8 cellular contexts compared by ENCODE assay signal in the genomic region with DNA sequence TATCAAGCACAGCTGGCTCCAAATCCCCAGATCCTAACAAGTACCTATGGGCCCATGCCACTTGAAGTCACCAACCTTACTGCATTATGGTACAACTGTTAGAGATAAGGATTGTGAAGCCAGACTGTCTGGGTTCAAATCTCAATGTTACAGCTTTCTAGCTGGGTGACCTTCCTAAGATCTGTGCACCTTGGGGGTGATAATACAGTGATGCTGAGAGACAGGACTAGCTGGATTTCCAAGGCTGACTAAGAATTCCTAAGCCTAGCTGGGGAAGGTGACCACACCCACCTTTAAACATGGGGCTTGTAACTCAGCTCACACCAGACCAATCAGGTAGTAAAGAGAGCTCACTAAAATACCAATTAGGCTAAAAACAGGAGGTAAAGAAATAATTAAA. TPM values are rescaled to one million over a fixed set of nuclear protein-coding genes. Genes with fewer than 3 reads are reported as not detected.
DNase-seq lines count a peak whose midpoint lies in the region; ATAC-seq and TF ChIP-seq lines count a peak whose summit lies in the region.
"Not testable (repeated sequence)": the region's sequence is repeated elsewhere in the genome, so short reads cannot be mapped to it uniquely, and the experiment has no call there.

No MANE protein-coding gene starts in this region.

- H3K27ac ChIP-seq in C4-2B (peak overlapping the region; percentile 99), right atrium auricular region (peak overlapping the region; percentile 81 to 95), gastrocnemius medialis (peak overlapping the region; percentile 60 to 84 (median 76))
- H3K27ac ChIP-seq in IMR-90 (ENCODE audit: insufficient read depth, low read length): not testable (repeated sequence)

- H4K5ac ChIP-seq in IMR-90 (ENCODE audit: low read depth, low read length): not testable (repeated sequence)

- not testable (repeated sequence) for H3K4me3 Mint-ChIP-seq in activated CD4-positive, alpha-beta memory T cell treated with anti-CD3 and anti-CD28 coated beads for 36 hours; activated naive CD8-positive, alpha-beta T cell
- H3K4me3 Mint-ChIP-seq in type B pancreatic cell: peak overlapping the region; percentile 48

- not testable (repeated sequence) for H3K9ac ChIP-seq in IMR-90 (ENCODE audit: low read depth, low read length)

- H3K9me3 Mint-ChIP-seq in activated CD4-positive, alpha-beta memory T cell treated with anti-CD3 and anti-CD28 coated beads for 36 hours; activated naive CD8-positive, alpha-beta T cell (ENCODE audit: low read depth); type B pancreatic cell: not testable (repeated sequence)

- not testable (repeated sequence) for H3K4ac ChIP-seq in IMR-90 (ENCODE audit: low read depth, low read length)

- not testable (repeated sequence) for TF ChIP-seq RAD21 in IMR-90 (IDR thresholded peaks at IDR 0.05; ENCODE audit: low read length)

- H3K9me3 ChIP-seq in IMR-90 (ENCODE audit: control insufficient read depth, insufficient read depth, low read length); right atrium auricular region; gastrocnemius medialis: not testable (repeated sequence)

- not testable (repeated sequence) for H2AK5ac ChIP-seq in IMR-90 (ENCODE audit: low read depth, low read length)

- H3K9me1 ChIP-seq in IMR-90 (ENCODE audit: insufficient read depth, low read length): not testable (repeated sequence)

- H2BK15ac ChIP-seq in IMR-90 (ENCODE audit: low read depth, low read length): not testable (repeated sequence)

- H2BK5ac ChIP-seq in IMR-90 (ENCODE audit: low read depth, low read length, poor library complexity, severe bottlenecking): not testable (repeated sequence)

- H3K36me3 ChIP-seq in IMR-90 (ENCODE audit: control insufficient read depth, insufficient read depth, low read length); gastrocnemius medialis: not testable (repeated sequence)
- H3K36me3 ChIP-seq in right atrium auricular region: peaks cover 18% of the 10 kb centered on the region

- H4K20me1 ChIP-seq in IMR-90 (ENCODE audit: insufficient read depth, low read length): peaks cover 12% of the 10 kb centered on the region; the same call in 1 of the 2 replicates

- peak overlapping the region; percentile 28; the same call in 1 of the 2 replicates for H3K14ac ChIP-seq in IMR-90 (replicated peaks; ENCODE audit: low read depth, low read length)

- POLR2A ChIA-PET in IMR-90 (lab: Charles Lee; ENCODE audit: unreplicated experiment): not testable (repeated sequence)
- POLR2A ChIA-PET in activated CD4-positive, alpha-beta memory T cell treated with anti-CD3 and anti-CD28 coated beads for 36 hours (lab: Charles Lee): interaction anchor here (1.0 to 2.4 kb wide), 5 partner anchors 8 to 221 kb away, joined by 5 to 21 read pairs (median 10); partner anchors contain the start of genes ACOX3, SH3TC1 and TRMT44

- H3K18ac ChIP-seq in IMR-90 (ENCODE audit: low read depth, low read length): not testable (repeated sequence)

- not testable (repeated sequence) for TF ChIP-seq POLR2A in IMR-90 (IDR thresholded peaks at IDR 0.05; ENCODE audit: low read depth, low read length); gastrocnemius medialis (IDR thresholded peaks at IDR 0.05)

- not testable (repeated sequence) for TF ChIP-seq CTCF in C4-2B (conservative IDR thresholded peaks at IDR 0.05); IMR-90 (conservative IDR thresholded peaks at IDR 0.05; ENCODE audit: low read depth, low read length); epithelial cell of esophagus (IDR thresholded peaks at IDR 0.05; ENCODE audit: insufficient read depth, low read depth, low read length, missing control alignments); right atrium auricular region (IDR thresholded peaks at IDR 0.05); gastrocnemius medialis (IDR thresholded peaks at IDR 0.05 in 4 of 5, conservative IDR thresholded peaks at IDR 0.05 in 1 of 5); type B pancreatic cell (conservative IDR thresholded peaks at IDR 0.05)

- not testable (repeated sequence) for H2AFZ ChIP-seq in IMR-90 (replicated peaks; ENCODE audit: low read length, poor library complexity)

- CTCF ChIA-PET in IMR-90 (lab: Yijun Ruan, JAX): not testable (repeated sequence)
- CTCF ChIA-PET in activated CD4-positive, alpha-beta memory T cell treated with anti-CD3 and anti-CD28 coated beads for 36 hours (lab: Charles Lee): interaction anchor here (0.6 to 2.3 kb wide), 7 partner anchors 9 to 178 kb away, joined by 3 to 14 read pairs (median 5); no protein-coding TSS in a partner anchor

- in situ Hi-C loops in IMR-90 (cut with MboI; ENCODE audit: low sequenced_read_pairs); gastrocnemius medialis (cut with MboI; ENCODE audit: low sequenced_read_pairs in 4 of 4): not testable (repeated sequence)

- H3K56ac ChIP-seq in IMR-90 (ENCODE audit: extremely low read depth, insufficient read depth, low read length): not testable (repeated sequence)

- H3K4me3 ChIP-seq in IMR-90 (ENCODE audit: insufficient read depth, low read depth, low read length); epithelial cell of esophagus (ENCODE audit: low read length); right atrium auricular region; gastrocnemius medialis: not testable (repeated sequence)

- not testable (repeated sequence) for BruUV-seq in IMR-90 (replicated peaks; lab: Mats Ljungman, UMichigan)

- not testable (repeated sequence) for H2AK9ac ChIP-seq in IMR-90 (replicated peaks; ENCODE audit: low read depth, low read length, poor library complexity)

- dilution Hi-C loops in IMR-90 (cut with HindIII; ENCODE audit: low sequenced_read_pairs, unreplicated experiment): not testable (repeated sequence)

- H3K27me3 Mint-ChIP-seq in activated CD4-positive, alpha-beta memory T cell treated with anti-CD3 and anti-CD28 coated beads for 36 hours; activated naive CD8-positive, alpha-beta T cell; type B pancreatic cell: not testable (repeated sequence)

- not testable (repeated sequence) for ATAC-seq in IMR-90 (ENCODE audit: low read depth); gastrocnemius medialis

- peaks cover 6 to 31% of the 10 kb centered on the region in 2 experiments; a peak in 2 of 4 replicates for H3K79me1 ChIP-seq in IMR-90 (ENCODE audit: low read depth in 1 of 2, low read length in 2 of 2)

- H3K4me1 ChIP-seq in IMR-90 (ENCODE audit: control insufficient read depth, insufficient read depth, low read length): not testable (repeated sequence)
- H3K4me1 ChIP-seq in right atrium auricular region (peaks cover 0 to 29% of the 10 kb centered on the region in 2 donors), gastrocnemius medialis (peaks cover 7 to 21% of the 10 kb centered on the region in 2 donors)

- intact Hi-C loops in IMR-90 (cut with micrococcal nuclease); activated CD4-positive, alpha-beta memory T cell treated with anti-CD3 and anti-CD28 coated beads for 36 hours (cut with micrococcal nuclease): not testable (repeated sequence)
- intact Hi-C loops in gastrocnemius medialis (cut with DNase I; ENCODE audit: low total_unique reads): loop anchor here (10.0 kb wide), 1 partner anchor 595 kb away; no protein-coding TSS in a partner anchor

- H3K23ac ChIP-seq in IMR-90 (ENCODE audit: low read depth, low read length): not testable (repeated sequence)

- peak overlapping the region; percentile 97 for H3K27ac Mint-ChIP-seq in activated CD4-positive, alpha-beta memory T cell treated with anti-CD3 and anti-CD28 coated beads for 36 hours
- H3K27ac Mint-ChIP-seq in activated naive CD8-positive, alpha-beta T cell: peak overlapping the region; percentile 59
- H3K27ac Mint-ChIP-seq in type B pancreatic cell: peak overlapping the region; percentile 68

- peaks cover 15% of the 10 kb centered on the region for H3K36me3 Mint-ChIP-seq in activated CD4-positive, alpha-beta memory T cell treated with anti-CD3 and anti-CD28 coated beads for 36 hours
- not testable (repeated sequence) for H3K36me3 Mint-ChIP-seq in activated naive CD8-positive, alpha-beta T cell; type B pancreatic cell

- H2BK20ac ChIP-seq in IMR-90 (ENCODE audit: low read depth, low read length): not testable (repeated sequence)

- H4K91ac ChIP-seq in IMR-90 (ENCODE audit: insufficient read depth, low read depth, low read length): not testable (repeated sequence)

- DNase-seq in IMR-90; activated CD4-positive, alpha-beta memory T cell treated with anti-CD3 and anti-CD28 coated beads for 36 hours; right atrium auricular region (ENCODE audit: low spot score); gastrocnemius medialis; type B pancreatic cell (ENCODE audit: extremely low spot score, unreplicated experiment): not testable (repeated sequence)
- peak; percentile 63 for DNase-seq in epithelial cell of esophagus (ENCODE audit: low read depth)

- not testable (repeated sequence) for H3K4me2 ChIP-seq in IMR-90 (ENCODE audit: low read depth, low read length)

- H4K8ac ChIP-seq in IMR-90 (ENCODE audit: low read depth in 2 of 2, low read length in 2 of 2): not testable (repeated sequence)

- H3K27me3 ChIP-seq in IMR-90 (ENCODE audit: control insufficient read depth, insufficient read depth, low read length); right atrium auricular region; gastrocnemius medialis: not testable (repeated sequence)

- peaks cover 36% of the 10 kb centered on the region for H3K4me1 Mint-ChIP-seq in activated CD4-positive, alpha-beta memory T cell treated with anti-CD3 and anti-CD28 coated beads for 36 hours (ENCODE audit: low read depth)
- peaks cover 12% of the 10 kb centered on the region for H3K4me1 Mint-ChIP-seq in activated naive CD8-positive, alpha-beta T cell (ENCODE audit: low read depth)
- H3K4me1 Mint-ChIP-seq in type B pancreatic cell (ENCODE audit: unreplicated experiment): peaks cover 22% of the 10 kb centered on the region

- 0 out of 2 replicates have a peak overlapping the region, but pooled peaks have one; percentile 43 for H2BK120ac ChIP-seq in IMR-90 (ENCODE audit: low read depth, low read length)

RNA-seq across cellular contexts. Expression of gene ACOX3, which starts 20.4 kb away (rescaled TPM):
- total RNA-seq in IMR-90 (2012; rRNA removed): 24.2 and 25.8 TPM in 2 replicates
- 13.2 and 15.2 TPM in 2 replicates for polyA plus RNA-seq in IMR-90 (2012; rRNA removed)
- polyA plus RNA-seq in IMR-90 (2012; cell fraction: cytosol; rRNA removed): 8.9 and 9.6 TPM in 2 replicates
- polyA plus RNA-seq in IMR-90 (2012; cell fraction: nucleus; rRNA removed; ENCODE audit: low replicate concordance): 18.2 and 21.1 TPM in 2 replicates
- total RNA-seq in activated CD4-positive, alpha-beta memory T cell treated with anti-CD3 and anti-CD28 coated beads for 36 hours: 10 to 100 TPM; 42.3 to 45.8 TPM
- total RNA-seq in right atrium auricular region: 10 to 100 TPM; 66.9 to 68.8 TPM
- total RNA-seq in gastrocnemius medialis: 10 to 100 TPM; 19.0 to 32.9 (median 22.1) TPM
- total RNA-seq in type B pancreatic cell (ENCODE audit: low replicate concordance): 34.0 and 43.8 TPM in 2 replicates

RNA-seq across cellular contexts. Expression of gene TRMT44, which starts 20.4 kb away (rescaled TPM):
- 7.3 and 9.7 TPM in 2 replicates for total RNA-seq in IMR-90 (2012; rRNA removed)
- 6.3 and 8.1 TPM in 2 replicates for polyA plus RNA-seq in IMR-90 (2012; rRNA removed)
- polyA plus RNA-seq in IMR-90 (2012; cell fraction: cytosol; rRNA removed): 3.5 and 5.1 TPM in 2 replicates
- polyA plus RNA-seq in IMR-90 (2012; cell fraction: nucleus; rRNA removed; ENCODE audit: low replicate concordance): 15.8 and 24.6 TPM in 2 replicates
- total RNA-seq in activated CD4-positive, alpha-beta memory T cell treated with anti-CD3 and anti-CD28 coated beads for 36 hours: 10 to 100 TPM; 24.1 to 29.2 TPM
- 10 to 100 TPM; 10.5 to 11.4 TPM for total RNA-seq in right atrium auricular region
- total RNA-seq in gastrocnemius medialis: 10 to 100 TPM in 2 of 4 donors, 1 to 10 TPM in 2; 7.5 to 16.4 (median 10.2) TPM
- total RNA-seq in type B pancreatic cell (ENCODE audit: low replicate concordance): 32.3 and 33.5 TPM in 2 replicates
